Comparison of ENCODE assay signal across 10 cellular contexts in the genomic region with DNA sequence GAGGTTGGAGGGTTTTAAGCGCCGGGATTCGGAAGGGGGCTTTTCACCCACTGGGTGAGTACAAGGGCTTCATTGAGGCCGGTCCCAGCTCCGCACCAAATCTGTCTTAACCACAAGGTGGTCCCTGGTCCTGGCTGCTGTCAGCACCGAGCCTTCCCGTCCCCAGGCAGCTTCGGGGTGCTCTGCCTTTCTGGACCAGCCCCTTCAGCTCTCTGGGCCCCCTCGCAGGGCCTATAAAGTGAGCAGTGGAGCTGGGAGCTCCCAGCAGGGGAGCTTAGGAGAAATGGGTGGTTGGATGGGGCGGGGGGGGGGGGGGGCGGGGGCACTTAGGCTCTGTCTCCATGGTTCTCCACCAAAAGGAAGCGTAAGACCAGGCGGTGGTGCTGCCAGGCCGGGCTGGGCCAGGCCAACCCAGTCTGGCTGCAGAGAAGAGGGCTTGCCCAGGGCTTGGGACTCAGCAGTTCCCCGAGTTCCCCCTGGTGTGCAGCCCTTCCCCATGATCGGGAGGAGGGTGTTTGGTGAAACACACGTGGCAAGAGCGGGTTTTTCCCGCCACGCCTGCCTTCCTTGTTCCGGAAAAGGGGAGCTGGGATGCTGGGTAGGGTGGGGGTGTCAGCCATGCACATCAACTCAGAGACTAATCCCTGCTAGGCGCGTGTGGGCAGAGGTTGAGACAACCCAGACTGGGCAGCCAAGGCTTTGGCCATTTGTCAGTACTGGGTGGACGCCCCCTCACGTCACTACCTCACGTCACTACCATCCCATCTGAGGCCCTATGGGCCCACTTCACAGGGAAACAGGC. TPM values are rescaled to one million over a fixed set of nuclear protein-coding genes. Genes with fewer than 3 reads are reported as not detected.
DNase-seq lines count a peak whose midpoint lies in the region; ATAC-seq, FAIRE-seq and TF ChIP-seq lines count a peak whose summit lies in the region.
"Had no signal": no experiment of that assay in that cellular context is flagged by ENCODE, and none has a peak within 500 bp of the region (broad histone marks: within the 10 kb centered on the region; RNA-seq: fewer than 3 reads in every experiment).

No MANE protein-coding gene starts in this region.

- peak overlapping the region; percentile 80 for H3K4me2 ChIP-seq in hepatocyte

- no peaks in the 10 kb centered on the region for H3K36me3 Mint-ChIP-seq in activated naive CD4-positive, alpha-beta T cell treated with anti-CD3 and anti-CD28 coated beads, Interleukin-2, amount 50 U/mL, for 72 hours
- H3K36me3 Mint-ChIP-seq in CD4-positive, alpha-beta T cell (ENCODE audit: low read depth), result no peaks in the 10 kb centered on the region
- H3K36me3 Mint-ChIP-seq: IgD-negative memory B cell had no signal

- no peaks in the 10 kb centered on the region for H4K20me1 ChIP-seq in hepatocyte (ENCODE audit: insufficient read depth, poor library complexity, severe bottlenecking)

- H2AFZ ChIP-seq in hepatocyte, result no peak overlapping the region

- H3K4me1 ChIP-seq in HEK293 (ENCODE audit: control insufficient read depth, insufficient read depth, low read length) (no peaks in the 10 kb centered on the region; the same call in 1 of the 2 replicates), hepatocyte (ENCODE audit: insufficient read depth) (peaks cover 47% of the 10 kb centered on the region), spleen (peaks cover 0 to 26% (median 10%) of the 10 kb centered on the region in 6 donors)

- H3K27ac ChIP-seq in HEK293 (ENCODE audit: extremely low read depth, low read depth, low read length) (peak overlapping the region; percentile 69; the same call in 1 of the 2 replicates), hepatocyte (peak overlapping the region; percentile 97), spleen (no peak overlapping the region)
- H3K27ac ChIP-seq in CD4-positive, alpha-beta T cell (ENCODE audit: low read depth, low read length), result no peak overlapping the region

- peaks cover 10% of the 10 kb centered on the region for H3K79me2 ChIP-seq in hepatocyte

- no peaks in the 10 kb centered on the region for H3K4me1 Mint-ChIP-seq in CD4-positive, alpha-beta T cell (ENCODE audit: low read depth)

- no peaks in the 10 kb centered on the region for H3K9me2 ChIP-seq in hepatocyte (replicated peaks; ENCODE audit: insufficient read depth)

- peaks cover 69% of the 10 kb centered on the region for H3K27me3 Mint-ChIP-seq in CD4-positive, alpha-beta T cell

- DNase-seq in activated naive CD4-positive, alpha-beta T cell treated with anti-CD3 and anti-CD28 coated beads, Interleukin-2, amount 50 U/mL, for 72 hours (ENCODE audit: low spot score in 2 of 2), result peak in 1 of 2 donors; percentile 21
- DNase-seq in hepatocyte (ENCODE audit: low spot score), result no peak
- DNase-seq in stimulated activated CD8-positive, alpha-beta memory T cell treated with anti-CD3 and anti-CD28 coated beads, Interleukin-4, amount 100 ng/mL, for 48 hours, result peak; percentile 51
- no peak for DNase-seq in CD4-positive, alpha-beta T cell
- DNase-seq in spleen, result no peak
- no peak for DNase-seq in H54 (ENCODE audit: insufficient read length, low spot score)
- DNase-seq in frontal cortex (ENCODE audit: low spot score in 2 of 2), result no peak

- intact Hi-C loops in CD4-positive, alpha-beta T cell (cut with DNase I, micrococcal nuclease), result no loop called here
- intact Hi-C loops in spleen (cut with DNase I; ENCODE audit: low total_unique reads), result no loop called here

- ATAC-seq in activated naive CD4-positive, alpha-beta T cell treated with anti-CD3 and anti-CD28 coated beads, Interleukin-2, amount 50 U/mL, for 72 hours, result peak; percentile 21 to 44
- ATAC-seq in CD4-positive, alpha-beta T cell (ENCODE audit: poor library complexity), result no peak

- no peak overlapping the region for H3K4me3 Mint-ChIP-seq in CD4-positive, alpha-beta T cell
- H3K4me3 Mint-ChIP-seq: IgD-negative memory B cell had no signal

- FAIRE-seq in H54 (lab: Jason Lieb, UNC) (no peak), frontal cortex (lab: Jason Lieb, UNC) (no peak)
- FAIRE-seq: TTC549 had no signal

- 51% methylated on average over 20 of the region's 26 CpGs for WGBS in hepatocyte (ENCODE audit: low lambda C conversion rate, missing lambda C conversion rate)
- WGBS in spleen, 5 donors, result 43 to 49% (median 46%) methylated on average over 20 to 25 of the region's 26 CpGs

- H3K27ac Mint-ChIP-seq in activated naive CD4-positive, alpha-beta T cell treated with anti-CD3 and anti-CD28 coated beads, Interleukin-2, amount 50 U/mL, for 72 hours, result no peak overlapping the region
- no peak overlapping the region for H3K27ac Mint-ChIP-seq in CD4-positive, alpha-beta T cell
- H3K27ac Mint-ChIP-seq: IgD-negative memory B cell had no signal

- TF ChIP-seq CTCF in HEK293 (tag by site-specific recombination; IDR thresholded peaks at IDR 0.05) (no peak), hepatocyte (IDR thresholded peaks at IDR 0.05; ENCODE audit: poor library complexity) (peak; percentile 3), spleen (IDR thresholded peaks at IDR 0.05 in 8 of 11, conservative IDR thresholded peaks at IDR 0.05 in 3 of 11) (no peak)
- no peak for TF ChIP-seq CTCF in CD4-positive, alpha-beta T cell (IDR thresholded peaks at IDR 0.05)

- CTCF ChIA-PET in HEK293 (lab: Yijun Ruan, JAX), result interaction anchor here (0.6 to 4.3 kb wide), 5 partner anchors 28 to 559 kb away, joined by 3 to 20 read pairs (median 6); a partner anchor contains a TSS
- CTCF ChIA-PET in CD4-positive, alpha-beta T cell (lab: Charles Lee), result no interaction called here

- no peaks in the 10 kb centered on the region for H3K9me3 Mint-ChIP-seq in activated naive CD4-positive, alpha-beta T cell treated with anti-CD3 and anti-CD28 coated beads, Interleukin-2, amount 50 U/mL, for 72 hours
- H3K9me3 Mint-ChIP-seq in CD4-positive, alpha-beta T cell, result no peaks in the 10 kb centered on the region
- H3K9me3 Mint-ChIP-seq: IgD-negative memory B cell had no signal

- H3K27me3 ChIP-seq in hepatocyte, result peaks cover 41% of the 10 kb centered on the region
- H3K27me3 ChIP-seq in CD4-positive, alpha-beta T cell (ENCODE audit: control insufficient read depth, insufficient read depth, low read length), result peaks cover 44% of the 10 kb centered on the region
- H3K27me3 ChIP-seq in spleen (replicated peaks in 1 of 7), result peaks cover 3 to 93% (median 31%) of the 10 kb centered on the region in 7 donors

- POLR2A ChIA-PET in HEK293 (lab: Yijun Ruan, JAX), result interaction anchor here (0.8 to 1.4 kb wide), 3 partner anchors 15 to 40 kb away, joined by 3 to 4 read pairs (median 3); no protein-coding TSS in a partner anchor
- POLR2A ChIA-PET in CD4-positive, alpha-beta T cell (lab: Charles Lee), result no interaction called here

- H3K36me3 ChIP-seq in HEK293 (ENCODE audit: control insufficient read depth in 2 of 2, insufficient read depth in 1 of 2, low read length in 2 of 2) (no peaks in the 10 kb centered on the region), hepatocyte (replicated peaks; ENCODE audit: insufficient read depth, low read depth) (no peaks in the 10 kb centered on the region), spleen (no peaks in the 10 kb centered on the region)

- no peak for TF ChIP-seq POLR2A in spleen (IDR thresholded peaks at IDR 0.05)
- TF ChIP-seq POLR2A in H54 (IDR thresholded peaks at IDR 0.05; ENCODE audit: low read depth, low read length), result no peak

- no peaks in the 10 kb centered on the region for H3K9me3 ChIP-seq in HEK293 (ENCODE audit: control insufficient read depth, insufficient read depth, low read depth, low read length)
- H3K9me3 ChIP-seq in hepatocyte (ENCODE audit: low read depth), result no peaks in the 10 kb centered on the region
- H3K9me3 ChIP-seq in CD4-positive, alpha-beta T cell (ENCODE audit: control insufficient read depth, low read length), result no peaks in the 10 kb centered on the region
- H3K9me3 ChIP-seq in spleen, result no peaks in the 10 kb centered on the region

- no peak overlapping the region for H3K4me3 ChIP-seq in HEK293 (ENCODE audit: low read depth, low read length)
- H3K4me3 ChIP-seq in hepatocyte, result no peak overlapping the region
- no peak overlapping the region for H3K4me3 ChIP-seq in spleen

TF ChIP-seq in HEK293, 187 proteins besides CTCF, POLR2A, EP300 and RAD21 (continues in another document):
- no peak for TF ChIP-seq ZNF324 (tag by site-specific recombination; IDR thresholded peaks at IDR 0.05)
- TF ChIP-seq, protein P1, sequence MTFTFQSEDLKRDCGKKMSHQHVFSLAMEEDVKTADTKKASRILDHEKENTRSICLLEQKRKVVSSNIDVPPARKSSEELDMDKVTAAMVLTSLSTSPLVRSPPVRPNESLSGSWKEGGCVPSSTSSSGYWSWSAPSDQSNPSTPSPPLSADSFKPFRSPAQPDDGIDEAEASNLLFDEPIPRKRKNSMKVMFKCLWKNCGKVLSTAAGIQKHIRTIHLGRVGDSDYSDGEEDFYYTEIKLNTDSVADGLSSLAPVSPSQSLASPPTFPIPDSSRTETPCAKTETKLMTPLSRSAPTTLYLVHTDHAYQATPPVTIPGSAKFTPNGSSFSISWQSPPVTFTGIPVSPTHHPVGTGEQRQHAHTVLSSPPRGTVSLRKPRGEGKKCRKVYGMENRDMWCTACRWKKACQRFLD (tag by site-specific recombination; IDR thresholded peaks at IDR 0.05), result no peak

RNA-seq across cellular contexts. Expression of a gene that starts 32.7 kb away (rescaled TPM):
- 1 to 10 TPM in 1 of 2 donors, not detected in 1; 1.7 TPM for total RNA-seq in activated naive CD4-positive, alpha-beta T cell treated with anti-CD3 and anti-CD28 coated beads, Interleukin-2, amount 50 U/mL, for 72 hours
- total RNA-seq in hepatocyte (5.7 and 9.7 TPM in 2 replicates), spleen (under 1 TPM in 2 of 7 donors, not detected in 5; 0.47 to 0.54 TPM), frontal cortex (not detected)
- polyA plus RNA-seq in hepatocyte (14.0 and 23.0 TPM in 2 replicates), spleen (1 to 10 TPM in 1 of 3 donors, under 1 TPM in 2; 0.32 to 1.5 (median 0.83) TPM)
- not detected for total RNA-seq in CD4-positive, alpha-beta T cell
- polyA plus RNA-seq: IgD-negative memory B cell had no signal

RNA-seq across cellular contexts. Expression of a gene that starts 54.7 kb away (rescaled TPM):
- under 1 TPM in 1 of 2 donors, not detected in 1; 0.41 TPM for total RNA-seq in activated naive CD4-positive, alpha-beta T cell treated with anti-CD3 and anti-CD28 coated beads, Interleukin-2, amount 50 U/mL, for 72 hours
- total RNA-seq in hepatocyte (17.1 and 26.4 TPM in 2 replicates), spleen (1 to 10 TPM; 1.4 to 7.2 (median 2.2) TPM), frontal cortex (3.7 TPM)
- polyA plus RNA-seq in hepatocyte (94.9 and 103 TPM in 2 replicates), spleen (1 to 10 TPM; 4.7 to 6.1 (median 4.8) TPM)
- under 1 TPM; 0.25 to 0.38 TPM for total RNA-seq in CD4-positive, alpha-beta T cell
- polyA plus RNA-seq: IgD-negative memory B cell had no signal

RNA-seq across cellular contexts. Expression of a gene that starts 56.2 kb away (rescaled TPM):
- 10 to 100 TPM; 16.3 to 17.6 TPM for total RNA-seq in activated naive CD4-positive, alpha-beta T cell treated with anti-CD3 and anti-CD28 coated beads, Interleukin-2, amount 50 U/mL, for 72 hours
- total RNA-seq in hepatocyte (10.5 and 14.2 TPM in 2 replicates), spleen (10 to 100 TPM; 17.2 to 30.8 (median 22.3) TPM), frontal cortex (10.6 TPM)
- polyA plus RNA-seq in hepatocyte (10.7 and 15.5 TPM in 2 replicates), spleen (10 to 100 TPM; 11.5 to 23.2 (median 17.8) TPM)
- 10 to 100 TPM; 28.5 to 29.3 TPM for total RNA-seq in CD4-positive, alpha-beta T cell

Comparison
In these comparisons a context has a peak if more than half of its experiments do, and no peak if none do; other contexts are left out.
1. H3K27ac ChIP-seq: peak in HEK293 (single experiment) and hepatocyte (single experiment); none in CD4-positive, alpha-beta T cell (single experiment) and spleen (0 of 8).